ENCODE assay signal across 8 cellular contexts in genomic region chr7:151315038-151315655, GRCh38. TPM values are rescaled to one million over a fixed set of nuclear protein-coding genes. Genes with fewer than 3 reads are reported as not detected.
A peak's percentile ranks its signal among the peaks of the same experiment; 100 is the strongest.
DNase-seq lines count a peak whose midpoint lies in the region; ATAC-seq lines count a peak whose summit lies in the region.

No MANE protein-coding gene starts in this region.

- POLR2A ChIA-PET in activated CD8-positive, alpha-beta T cell treated with anti-CD3 and anti-CD28 coated beads, Interleukin-2, amount 10 ng/mL, durations not matched to agents 7 days and 5 days (lab: Charles Lee), result interaction anchor here (1.1 to 3.2 kb wide), 2 partner anchors 25 to 36 kb away, joined by 3 to 32 read pairs; no protein-coding TSS in a partner anchor

- H3K79me2 ChIP-seq in mesendoderm (ENCODE audit: control insufficient read depth, insufficient read depth, low read length), result no peaks in the 10 kb centered on the region

- H2BK120ac ChIP-seq in mesendoderm (ENCODE audit: low read depth, low read length), result no peak overlapping the region

- no peak overlapping the region for H4K5ac ChIP-seq in mesendoderm (ENCODE audit: low read length)

- H3K56ac ChIP-seq in mesendoderm (ENCODE audit: low read length), result no peak overlapping the region

- no peaks in the 10 kb centered on the region for H3K4me1 ChIP-seq in mesendoderm (ENCODE audit: control insufficient read depth, low read depth, low read length)

- no peaks in the 10 kb centered on the region for H3K27me3 ChIP-seq in mesendoderm (ENCODE audit: insufficient read depth, low read length, poor library complexity)

- ATAC-seq in HG02970 (IDR thresholded peaks at IDR 0.05; ENCODE audit: low FRiP score, unreplicated experiment) (peak; percentile 60), GM19452 (IDR thresholded peaks at IDR 0.05; ENCODE audit: unreplicated experiment) (no peak)
- ATAC-seq in activated CD8-positive, alpha-beta T cell treated with anti-CD3 and anti-CD28 coated beads, Interleukin-2, amount 10 ng/mL, durations not matched to agents 7 days and 5 days, result peak; percentile 94
- ATAC-seq in effector memory CD8-positive, alpha-beta T cell (replicated peaks), result peak; percentile 97

- CTCF ChIA-PET in activated CD8-positive, alpha-beta T cell treated with anti-CD3 and anti-CD28 coated beads, Interleukin-2, amount 10 ng/mL, durations not matched to agents 7 days and 5 days (lab: Charles Lee), result interaction anchor here (0.6 to 9.5 kb wide), 26 partner anchors 10 to 561 kb away, joined by 3 to 209 read pairs (median 4); partner anchors contain the start of genes CHPF2, CRYGN and NUB1

- H3K9ac ChIP-seq in mesendoderm (ENCODE audit: low read length), result no peak overlapping the region

- WGBS in mesendoderm (ENCODE audit: extremely low coverage, insufficient coverage, low lambda C conversion rate), result 100% methylated on average over 1 of the region's 13 CpGs

- H3K79me1 ChIP-seq in mesendoderm (ENCODE audit: low read length), result no peaks in the 10 kb centered on the region

- no peak overlapping the region for H3K23ac ChIP-seq in mesendoderm (ENCODE audit: low read length)

- no peak overlapping the region for H3K4me2 ChIP-seq in mesendoderm (ENCODE audit: low read length)

- H4K8ac ChIP-seq in mesendoderm (ENCODE audit: low read depth, low read length), result no peak overlapping the region

- DNase-seq in Daoy (ENCODE audit: low read depth) (peak; percentile 71), NCI-H748 treated with DMSO at 0.1 percent for 48 hours (lab: John Stamatoyannopoulos, UW) (peak; percentile 8), mesendoderm (peak; percentile 67)
- DNase-seq in activated CD8-positive, alpha-beta T cell treated with anti-CD3 and anti-CD28 coated beads, Interleukin-2, amount 10 ng/mL, durations not matched to agents 7 days and 5 days, result peak; percentile 91
- peak; percentile 83 to 85 (median 85) for DNase-seq in effector memory CD8-positive, alpha-beta T cell
- peak; percentile 47 for DNase-seq in stimulated activated CD8-positive, alpha-beta memory T cell treated with anti-CD3 and anti-CD28 coated beads, Interleukin-4, amount 100 ng/mL, for 24 hours (ENCODE audit: low read depth)

- H3K4me3 ChIP-seq in mesendoderm (ENCODE audit: low read length), result no peak overlapping the region

- no peak overlapping the region for H2BK15ac ChIP-seq in mesendoderm (replicated peaks; ENCODE audit: low read depth)

- peak overlapping the region; percentile 79 for H3K27ac Mint-ChIP-seq in activated CD8-positive, alpha-beta T cell treated with anti-CD3 and anti-CD28 coated beads, Interleukin-2, amount 10 ng/mL, durations not matched to agents 7 days and 5 days
- H3K27ac Mint-ChIP-seq in effector memory CD8-positive, alpha-beta T cell, result no peak overlapping the region

- H3K9me3 Mint-ChIP-seq in activated CD8-positive, alpha-beta T cell treated with anti-CD3 and anti-CD28 coated beads, Interleukin-2, amount 10 ng/mL, durations not matched to agents 7 days and 5 days (ENCODE audit: insufficient read depth), result peaks cover 11% of the 10 kb centered on the region
- peaks cover 5 to 11% of the 10 kb centered on the region in 2 donors for H3K9me3 Mint-ChIP-seq in effector memory CD8-positive, alpha-beta T cell

- H3K36me3 ChIP-seq in mesendoderm (ENCODE audit: control insufficient read depth, insufficient read depth, low read length), result no peaks in the 10 kb centered on the region

- H3K4ac ChIP-seq in mesendoderm (ENCODE audit: low read depth, low read length), result no peak overlapping the region

- no peak overlapping the region for H3K27ac ChIP-seq in mesendoderm (ENCODE audit: low read depth, low read length)

- peak overlapping the region; percentile 40 for H3K4me3 Mint-ChIP-seq in activated CD8-positive, alpha-beta T cell treated with anti-CD3 and anti-CD28 coated beads, Interleukin-2, amount 10 ng/mL, durations not matched to agents 7 days and 5 days
- peak overlapping the region in 1 of 2 donors; percentile 37 for H3K4me3 Mint-ChIP-seq in effector memory CD8-positive, alpha-beta T cell

- peaks cover 16% of the 10 kb centered on the region for H3K4me1 Mint-ChIP-seq in activated CD8-positive, alpha-beta T cell treated with anti-CD3 and anti-CD28 coated beads, Interleukin-2, amount 10 ng/mL, durations not matched to agents 7 days and 5 days (ENCODE audit: low read depth)
- H3K4me1 Mint-ChIP-seq in effector memory CD8-positive, alpha-beta T cell (ENCODE audit: low read depth in 2 of 2), result no peaks in the 10 kb centered on the region

- H2BK5ac ChIP-seq in mesendoderm (ENCODE audit: low read length), result no peak overlapping the region

- peaks cover 9% of the 10 kb centered on the region for H3K36me3 Mint-ChIP-seq in activated CD8-positive, alpha-beta T cell treated with anti-CD3 and anti-CD28 coated beads, Interleukin-2, amount 10 ng/mL, durations not matched to agents 7 days and 5 days (ENCODE audit: low read depth)
- H3K36me3 Mint-ChIP-seq in effector memory CD8-positive, alpha-beta T cell (ENCODE audit: insufficient read depth), result no peaks in the 10 kb centered on the region

- no peaks in the 10 kb centered on the region for H3K27me3 Mint-ChIP-seq in activated CD8-positive, alpha-beta T cell treated with anti-CD3 and anti-CD28 coated beads, Interleukin-2, amount 10 ng/mL, durations not matched to agents 7 days and 5 days (ENCODE audit: low read depth)
- no peaks in the 10 kb centered on the region for H3K27me3 Mint-ChIP-seq in effector memory CD8-positive, alpha-beta T cell

- no peak overlapping the region for H3K18ac ChIP-seq in mesendoderm (ENCODE audit: low read length)

- no peak overlapping the region for H2AK5ac ChIP-seq in mesendoderm (ENCODE audit: low read length)

RNA-seq across cellular contexts. Expression of gene NUB1, which starts 26.5 kb away (rescaled TPM):
- 128 and 131 TPM in 2 replicates for total RNA-seq in Daoy (2014; rRNA removed; shearing (Covaris generic))
- 10 to 100 TPM; 59.0 to 59.2 TPM for total RNA-seq in activated CD8-positive, alpha-beta T cell treated with anti-CD3 and anti-CD28 coated beads, Interleukin-2, amount 10 ng/mL, durations not matched to agents 7 days and 5 days
- polyA plus RNA-seq in mesendoderm (2013, experiment 1 of 2), result 42.7 TPM
- 43.4 TPM for polyA plus RNA-seq in mesendoderm (2013, experiment 2 of 2)

Comparison
In these comparisons a context has a peak if more than half of its experiments do, and no peak if none do; other contexts are left out.
1. DNase-seq: peak in every context shown above with its lines; median percentile 91 in activated CD8-positive, alpha-beta T cell treated with anti-CD3 and anti-CD28 coated beads, Interleukin-2, amount 10 ng/mL, durations not matched to agents 7 days and 5 days; 85 in effector memory CD8-positive, alpha-beta T cell; 71 in Daoy; 67 in mesendoderm; 47 in stimulated activated CD8-positive, alpha-beta memory T cell treated with anti-CD3 and anti-CD28 coated beads, Interleukin-4, amount 100 ng/mL, for 24 hours; 8 in NCI-H748 treated with DMSO at 0.1 percent for 48 hours.